ENCODE assay signal across 2 cellular contexts in genomic region chr9:132995121-132995420, GRCh38.
TF ChIP-seq lines count a peak whose summit lies in the region.

No MANE protein-coding gene starts in this region.

TF ChIP-seq in HepG2, 621 proteins besides CTCF, POLR2A, EP300 and RAD21:
- no peak for TF ChIP-seq EHMT2 (IDR thresholded peaks at IDR 0.05; ENCODE audit: borderline replicate concordance, low read depth, low read length)
- TF ChIP-seq, protein P1, sequence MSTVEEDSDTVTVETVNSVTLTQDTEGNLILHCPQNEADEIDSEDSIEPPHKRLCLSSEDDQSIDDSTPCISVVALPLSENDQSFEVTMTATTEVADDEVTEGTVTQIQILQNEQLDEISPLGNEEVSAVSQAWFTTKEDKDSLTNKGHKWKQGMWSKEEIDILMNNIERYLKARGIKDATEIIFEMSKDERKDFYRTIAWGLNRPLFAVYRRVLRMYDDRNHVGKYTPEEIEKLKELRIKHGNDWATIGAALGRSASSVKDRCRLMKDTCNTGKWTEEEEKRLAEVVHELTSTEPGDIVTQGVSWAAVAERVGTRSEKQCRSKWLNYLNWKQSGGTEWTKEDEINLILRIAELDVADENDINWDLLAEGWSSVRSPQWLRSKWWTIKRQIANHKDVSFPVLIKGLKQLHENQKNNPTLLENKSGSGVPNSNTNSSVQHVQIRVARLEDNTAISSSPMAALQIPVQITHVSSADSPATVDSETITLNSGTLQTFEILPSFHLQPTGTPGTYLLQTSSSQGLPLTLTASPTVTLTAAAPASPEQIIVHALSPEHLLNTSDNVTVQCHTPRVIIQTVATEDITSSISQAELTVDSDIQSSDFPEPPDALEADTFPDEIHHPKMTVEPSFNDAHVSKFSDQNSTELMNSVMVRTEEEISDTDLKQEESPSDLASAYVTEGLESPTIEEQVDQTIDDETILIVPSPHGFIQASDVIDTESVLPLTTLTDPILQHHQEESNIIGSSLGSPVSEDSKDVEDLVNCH (CRISPR knock-in tag; IDR thresholded peaks at IDR 0.05): no peak
- no peak for TF ChIP-seq ZNF256 (CRISPR knock-in tag; conservative IDR thresholded peaks at IDR 0.05)
- no peak for TF ChIP-seq ZFX (CRISPR knock-in tag; IDR thresholded peaks at IDR 0.05; ENCODE audit: low read depth)
- TF ChIP-seq ZNF788 (CRISPR knock-in tag; IDR thresholded peaks at IDR 0.05; ENCODE audit: borderline replicate concordance): no peak
- TF ChIP-seq BHLHE40 (IDR thresholded peaks at IDR 0.05; ENCODE audit: low read length): no peak
- TF ChIP-seq, protein P2, sequence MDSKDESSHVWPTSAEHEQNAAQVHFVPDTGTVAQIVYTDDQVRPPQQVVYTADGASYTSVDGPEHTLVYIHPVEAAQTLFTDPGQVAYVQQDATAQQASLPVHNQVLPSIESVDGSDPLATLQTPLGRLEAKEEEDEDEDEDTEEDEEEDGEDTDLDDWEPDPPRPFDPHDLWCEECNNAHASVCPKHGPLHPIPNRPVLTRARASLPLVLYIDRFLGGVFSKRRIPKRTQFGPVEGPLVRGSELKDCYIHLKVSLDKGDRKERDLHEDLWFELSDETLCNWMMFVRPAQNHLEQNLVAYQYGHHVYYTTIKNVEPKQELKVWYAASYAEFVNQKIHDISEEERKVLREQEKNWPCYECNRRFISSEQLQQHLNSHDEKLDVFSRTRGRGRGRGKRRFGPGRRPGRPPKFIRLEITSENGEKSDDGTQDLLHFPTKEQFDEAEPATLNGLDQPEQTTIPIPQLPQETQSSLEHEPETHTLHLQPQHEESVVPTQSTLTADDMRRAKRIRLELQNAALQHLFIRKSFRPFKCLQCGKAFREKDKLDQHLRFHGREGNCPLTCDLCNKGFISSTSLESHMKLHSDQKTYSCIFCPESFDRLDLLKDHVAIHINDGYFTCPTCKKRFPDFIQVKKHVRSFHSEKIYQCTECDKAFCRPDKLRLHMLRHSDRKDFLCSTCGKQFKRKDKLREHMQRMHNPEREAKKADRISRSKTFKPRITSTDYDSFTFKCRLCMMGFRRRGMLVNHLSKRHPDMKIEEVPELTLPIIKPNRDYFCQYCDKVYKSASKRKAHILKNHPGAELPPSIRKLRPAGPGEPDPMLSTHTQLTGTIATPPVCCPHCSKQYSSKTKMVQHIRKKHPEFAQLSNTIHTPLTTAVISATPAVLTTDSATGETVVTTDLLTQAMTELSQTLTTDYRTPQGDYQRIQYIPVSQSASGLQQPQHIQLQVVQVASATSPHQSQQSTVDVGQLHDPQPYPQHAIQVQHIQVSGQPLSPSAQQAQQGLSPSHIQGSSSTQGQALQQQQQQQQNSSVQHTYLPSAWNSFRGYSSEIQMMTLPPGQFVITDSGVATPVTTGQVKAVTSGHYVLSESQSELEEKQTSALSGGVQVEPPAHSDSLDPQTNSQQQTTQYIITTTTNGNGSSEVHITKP (CRISPR knock-in tag; IDR thresholded peaks at IDR 0.05; ENCODE audit: low read depth): no peak

TF ChIP-seq in WTC11, 78 proteins besides CTCF, POLR2A, EP300 and RAD21:
- no peak for TF ChIP-seq FOXJ3 (CRISPR knock-in tag; IDR thresholded peaks at IDR 0.05; ENCODE audit: borderline replicate concordance)
- TF ChIP-seq, protein P3, sequence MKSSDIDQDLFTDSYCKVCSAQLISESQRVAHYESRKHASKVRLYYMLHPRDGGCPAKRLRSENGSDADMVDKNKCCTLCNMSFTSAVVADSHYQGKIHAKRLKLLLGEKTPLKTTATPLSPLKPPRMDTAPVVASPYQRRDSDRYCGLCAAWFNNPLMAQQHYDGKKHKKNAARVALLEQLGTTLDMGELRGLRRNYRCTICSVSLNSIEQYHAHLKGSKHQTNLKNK (CRISPR knock-in tag; IDR thresholded peaks at IDR 0.05): no peak
- no peak for TF ChIP-seq SP1 (CRISPR knock-in tag; conservative IDR thresholded peaks at IDR 0.05)
- TF ChIP-seq FOXP1 (CRISPR knock-in tag; IDR thresholded peaks at IDR 0.05; ENCODE audit: borderline replicate concordance): 0 out of 2 replicates have a peak, but pooled peaks have one; percentile 34
